In genomic region chr9:34379334-34380033, GRCh38 we compare ENCODE assay signal across 8 cellular contexts. TPM values are rescaled to one million over a fixed set of nuclear protein-coding genes. Genes with fewer than 3 reads are reported as not detected.
DNase-seq lines count a peak whose midpoint lies in the region; ATAC-seq lines count a peak whose summit lies in the region.

No MANE protein-coding gene starts in this region.

- no peak overlapping the region for H3K4me3 ChIP-seq in SJSA1

- CTCF ChIA-PET in activated naive CD4-positive, alpha-beta T cell treated with anti-CD3 and anti-CD28 coated beads, Interleukin-2, amount 10 ng/mL, durations not matched to agents 7 days and 5 days (lab: Charles Lee): interaction anchor here (0.6 to 9.3 kb wide), 12 partner anchors 8 to 455 kb away, joined by 3 to 119 read pairs (median 4); partner anchors contain the start of genes DNAI1 and FAM219A

- H3K27ac ChIP-seq in SJSA1 (no peak overlapping the region), substantia nigra (ENCODE audit: low read depth, low read length, poor library complexity, severe bottlenecking) (peak overlapping the region; percentile 66)

- H3K36me3 Mint-ChIP-seq in activated naive CD4-positive, alpha-beta T cell treated with anti-CD3 and anti-CD28 coated beads, Interleukin-2, amount 10 ng/mL, durations not matched to agents 7 days and 5 days: no peaks in the 10 kb centered on the region

- H3K9me3 ChIP-seq in SJSA1 (replicated peaks): no peaks in the 10 kb centered on the region

- peaks cover 48% of the 10 kb centered on the region for H3K4me1 Mint-ChIP-seq in activated naive CD4-positive, alpha-beta T cell treated with anti-CD3 and anti-CD28 coated beads, Interleukin-2, amount 10 ng/mL, durations not matched to agents 7 days and 5 days

- DNase-seq in A172 (ENCODE audit: low spot score) (peak; percentile 77), M059J (ENCODE audit: low read depth) (peak; percentile 72), SJSA1 (ENCODE audit: low read depth in 1 of 2, low spot score in 2 of 2) (peak; percentile 28 to 57), glomerular endothelial cell (ENCODE audit: extremely low read depth, low read depth, low spot score) (peak; percentile 64), nucleus accumbens (lab: John Stamatoyannopoulos, UW) (peak in 53 of 56 donors; percentile 30 to 91 (median 78)), substantia nigra (lab: John Stamatoyannopoulos, UW) (peak in 47 of 49 donors; percentile 30 to 90 (median 77))
- DNase-seq in activated naive CD4-positive, alpha-beta T cell treated with anti-CD3 and anti-CD28 coated beads, Interleukin-2, amount 10 ng/mL, durations not matched to agents 7 days and 5 days: peak; percentile 96

- H3K4me1 ChIP-seq in SJSA1 (replicated peaks): 0 out of 2 replicates have a peak, but pooled peaks cover 7% of the 10 kb centered on the region

- ATAC-seq in GM18517 (IDR thresholded peaks at IDR 0.05; ENCODE audit: unreplicated experiment): peak; percentile 41

- H3K36me3 ChIP-seq in SJSA1: no peaks in the 10 kb centered on the region

- peak overlapping the region; percentile 82 for H3K4me3 Mint-ChIP-seq in activated naive CD4-positive, alpha-beta T cell treated with anti-CD3 and anti-CD28 coated beads, Interleukin-2, amount 10 ng/mL, durations not matched to agents 7 days and 5 days

- H3K27me3 Mint-ChIP-seq in activated naive CD4-positive, alpha-beta T cell treated with anti-CD3 and anti-CD28 coated beads, Interleukin-2, amount 10 ng/mL, durations not matched to agents 7 days and 5 days: peaks cover 46% of the 10 kb centered on the region

- peak overlapping the region; percentile 82 for H3K27ac Mint-ChIP-seq in activated naive CD4-positive, alpha-beta T cell treated with anti-CD3 and anti-CD28 coated beads, Interleukin-2, amount 10 ng/mL, durations not matched to agents 7 days and 5 days

- no peaks in the 10 kb centered on the region for H3K9me3 Mint-ChIP-seq in activated naive CD4-positive, alpha-beta T cell treated with anti-CD3 and anti-CD28 coated beads, Interleukin-2, amount 10 ng/mL, durations not matched to agents 7 days and 5 days

- no peaks in the 10 kb centered on the region for H3K27me3 ChIP-seq in SJSA1 (replicated peaks)

RNA-seq across cellular contexts. Expression of gene MYORG, which starts 2.8 kb away (rescaled TPM):
- total RNA-seq in A172 (2014; rRNA removed; shearing (Covaris generic)): 3.5 and 4.6 TPM in 2 replicates
- 1.5 and 3.6 TPM in 2 replicates for total RNA-seq in M059J (2014; rRNA removed; shearing (Covaris generic))
- total RNA-seq in SJSA1 (2014; rRNA removed; shearing (Covaris generic)): 0.37 and 0.97 TPM in 2 replicates
- total RNA-seq in glomerular endothelial cell: 14.2 and 15.2 TPM in 2 replicates

RNA-seq across cellular contexts. Expression of gene NUDT2, which starts 50.1 kb away (rescaled TPM):
- total RNA-seq in A172 (2014; rRNA removed; shearing (Covaris generic)): 52.1 and 67.4 TPM in 2 replicates
- 45.6 and 59.9 TPM in 2 replicates for total RNA-seq in M059J (2014; rRNA removed; shearing (Covaris generic))
- 9.7 and 27.0 TPM in 2 replicates for total RNA-seq in SJSA1 (2014; rRNA removed; shearing (Covaris generic))
- 29.7 and 34.0 TPM in 2 replicates for total RNA-seq in glomerular endothelial cell

RNA-seq across cellular contexts. Expression of gene KIF24, which starts 50.4 kb away (rescaled TPM):
- total RNA-seq in A172 (2014; rRNA removed; shearing (Covaris generic)): 9.0 and 11.5 TPM in 2 replicates
- 4.6 and 9.0 TPM in 2 replicates for total RNA-seq in M059J (2014; rRNA removed; shearing (Covaris generic))
- 2.1 and 4.1 TPM in 2 replicates for total RNA-seq in SJSA1 (2014; rRNA removed; shearing (Covaris generic))
- 0.63 and 1.8 TPM in 2 replicates for total RNA-seq in glomerular endothelial cell

Comparison
In these comparisons a context has a peak if more than half of its experiments do, and no peak if none do; other contexts are left out.
1. DNase-seq: peak in every context shown above with its lines; median percentile 96 in activated naive CD4-positive, alpha-beta T cell treated with anti-CD3 and anti-CD28 coated beads, Interleukin-2, amount 10 ng/mL, durations not matched to agents 7 days and 5 days; 78 in nucleus accumbens; 77 in A172; 77 in substantia nigra; 72 in M059J; 64 in glomerular endothelial cell; 42 in SJSA1.